19 cellular contexts compared by ENCODE assay signal in genomic region chr3:175397407-175397806, GRCh38.
"Had no signal": no experiment of that assay in that cellular context is flagged by ENCODE, and none has a peak within 500 bp of the region (broad histone marks: within the 10 kb centered on the region; RNA-seq: fewer than 3 reads in every experiment).

No MANE protein-coding gene starts in this region.

- H3K4me3 ChIP-seq: ascending aorta, heart left ventricle, lung, thyroid gland, upper lobe of right lung had no signal

- H3K9me3 ChIP-seq: ascending aorta, thyroid gland, upper lobe of right lung had no signal

- H3K27me3 ChIP-seq: ascending aorta, brain microvascular endothelial cell, heart left ventricle, thyroid gland, upper lobe of right lung had no signal

- ATAC-seq: activated naive CD8-positive, alpha-beta T cell treated with anti-CD3 and anti-CD28 coated beads, Interleukin-2, amount 50 U/mL, for 24 hours; activated T-cell treated with anti-CD3 and anti-CD28 coated beads, Interleukin-2, amount 50 U/mL, for 72 hours; naive thymus-derived CD8-positive, alpha-beta T cell; stimulated activated naive CD8-positive, alpha-beta T cell treated with anti-CD3 and anti-CD28 coated beads, Interleukin-15, Interleukin-2, amounts not matched to agents 100 U/mL and 50 U/mL, for 24 hours; upper lobe of right lung had no signal

- H3K36me3 ChIP-seq: ascending aorta, brain microvascular endothelial cell, heart left ventricle, thyroid gland, upper lobe of right lung had no signal

- DNase-seq: activated CD4-positive, alpha-beta memory T cell treated with anti-CD3 and anti-CD28 coated beads for 36 hours; activated CD4-positive, alpha-beta T cell treated with anti-CD3 and anti-CD28 coated beads for 48 hours; activated effector memory CD4-positive, alpha-beta T cell treated with Interleukin-2 at 50 U/mL for 16 hours; activated naive CD4-positive, alpha-beta T cell treated with anti-CD3 and anti-CD28 coated beads for 36 hours; activated naive CD8-positive, alpha-beta T cell treated with anti-CD3 and anti-CD28 coated beads, Interleukin-2, amount 50 U/mL, for 24 hours; activated T-cell treated with anti-CD3 and anti-CD28 coated beads, Interleukin-2, amount 50 U/mL, for 72 hours; brain microvascular endothelial cell; central memory CD4-positive, alpha-beta T cell; effector memory CD4-positive, alpha-beta T cell; heart left ventricle; islet precursor cell; naive thymus-derived CD8-positive, alpha-beta T cell; stimulated activated CD4-positive, alpha-beta T cell treated with anti-CD3 and anti-CD28 coated beads, Interleukin-12 subunit alpha, Interleukin-12 subunit beta, amount 100 ng/mL, for 4 hours; stimulated activated CD4-positive, alpha-beta T cell treated with anti-CD3 and anti-CD28 coated beads, Interleukin-4, amount 100 ng/mL, for 4 hours; stimulated activated naive CD8-positive, alpha-beta T cell treated with anti-CD3 and anti-CD28 coated beads, Interleukin-15, Interleukin-2, amounts not matched to agents 100 U/mL and 50 U/mL, for 24 hours; thyroid gland; upper lobe of right lung had no signal

- H3K4me1 ChIP-seq: ascending aorta, heart left ventricle, thyroid gland, upper lobe of right lung had no signal

- H3K27ac ChIP-seq: ascending aorta, brain microvascular endothelial cell, heart left ventricle, thyroid gland, upper lobe of right lung had no signal
